ENCODE assay signal across 1 cellular context in the genomic region with DNA sequence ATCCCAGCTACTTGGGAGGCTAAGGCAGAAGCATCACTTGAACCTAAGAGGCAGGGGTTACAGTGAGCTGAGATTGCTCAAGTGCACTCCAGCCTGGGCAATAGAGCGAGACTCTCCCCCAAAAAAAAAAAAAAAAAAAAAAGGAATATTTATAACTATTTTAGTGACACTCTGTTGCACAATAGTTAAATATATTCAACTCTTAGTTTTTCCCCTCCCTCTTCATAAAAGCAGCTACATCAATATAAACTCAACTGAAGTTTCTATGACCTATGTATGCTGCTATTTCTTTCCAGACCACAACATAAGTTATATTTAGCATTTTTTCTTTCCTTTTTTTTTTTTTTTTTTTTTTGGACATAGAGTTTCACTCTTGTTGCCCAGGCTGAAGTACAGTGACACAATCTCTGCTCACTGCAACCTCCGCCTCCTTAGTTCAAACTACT.
A peak's percentile ranks its signal among the peaks of the same experiment; 100 is the strongest.
TF ChIP-seq lines count a peak whose summit lies in the region.

No MANE protein-coding gene starts in this region.

TF ChIP-seq in IMR-90, 13 proteins besides CTCF, POLR2A, EP300 and RAD21:
- TF ChIP-seq CEBPB (IDR thresholded peaks at IDR 0.05; ENCODE audit: low read depth, low read length) (peak; percentile 94), SMC3 (IDR thresholded peaks at IDR 0.05; ENCODE audit: low read depth, low read length) (no peak)
TF ChIP-seq in IMR-90: peak in this region for 1.
